8 cellular contexts compared by ENCODE assay signal in genomic region chr4:172202480-172203076, GRCh38.
DNase-seq lines count a peak whose midpoint lies in the region; ATAC-seq and TF ChIP-seq lines count a peak whose summit lies in the region.

No MANE protein-coding gene starts in this region.

- peak; percentile 70 for TF ChIP-seq CTCF in OCI-LY1 (IDR thresholded peaks at IDR 0.05; ENCODE audit: low read length)
- TF ChIP-seq CTCF in fibroblast of lung (conservative IDR thresholded peaks at IDR 0.05 in 1 of 2, IDR thresholded peaks at IDR 0.05 in 1 of 2; ENCODE audit: low read depth in 1 of 2, low read length in 2 of 2): peak; percentile 29 to 45

- CTCF ChIA-PET in activated CD8-positive, alpha-beta memory T cell treated with anti-CD3 and anti-CD28 coated beads, Interleukin-2, amount 10 ng/mL, durations not matched to agents 7 days and 5 days (lab: Charles Lee): no interaction called here

- no peak overlapping the region for H3K4me3 Mint-ChIP-seq in activated CD8-positive, alpha-beta memory T cell treated with anti-CD3 and anti-CD28 coated beads, Interleukin-2, amount 10 ng/mL, durations not matched to agents 7 days and 5 days

- H3K9me3 Mint-ChIP-seq in activated CD8-positive, alpha-beta memory T cell treated with anti-CD3 and anti-CD28 coated beads, Interleukin-2, amount 10 ng/mL, durations not matched to agents 7 days and 5 days (ENCODE audit: low read depth): peaks cover 4% of the 10 kb centered on the region

- no peak overlapping the region for H3K4me2 ChIP-seq in OCI-LY1 (ENCODE audit: low read length)
- no peak overlapping the region for H3K4me2 ChIP-seq in fibroblast of lung (ENCODE audit: extremely low read depth, insufficient read depth, low read length)

- DNase-seq in ELR (ENCODE audit: low read depth): peak; percentile 51
- DNase-seq in fibroblast of lung (ENCODE audit: low read depth in 2 of 2): peak; percentile 16 to 34
- peak; percentile 1 for DNase-seq in stromal cell of bone marrow (ENCODE audit: low read depth)
- DNase-seq in dermis blood vessel endothelial cell: no peak
- DNase-seq in activated CD8-positive, alpha-beta memory T cell treated with anti-CD3 and anti-CD28 coated beads, Interleukin-2, amount 10 ng/mL, durations not matched to agents 7 days and 5 days: no peak

- H3K9ac ChIP-seq in OCI-LY1 (ENCODE audit: low read length): no peak overlapping the region
- H3K9ac ChIP-seq in fibroblast of lung (ENCODE audit: insufficient read depth, low read length): no peak overlapping the region

- H3K36me3 Mint-ChIP-seq in activated CD8-positive, alpha-beta memory T cell treated with anti-CD3 and anti-CD28 coated beads, Interleukin-2, amount 10 ng/mL, durations not matched to agents 7 days and 5 days: no peaks in the 10 kb centered on the region

- H3K27ac ChIP-seq in OCI-LY1 (ENCODE audit: low read depth, low read length, poor library complexity, severe bottlenecking) (no peak overlapping the region), fibroblast of lung (ENCODE audit: insufficient read depth, low read length) (no peak overlapping the region)

- H4K20me1 ChIP-seq in OCI-LY1 (ENCODE audit: insufficient read depth, low read length) (no peaks in the 10 kb centered on the region; the same call in 1 of the 2 replicates), fibroblast of lung (ENCODE audit: control insufficient read depth, extremely low read depth, insufficient read depth, low read length) (no peaks in the 10 kb centered on the region)

- no peaks in the 10 kb centered on the region for H3K27me3 ChIP-seq in OCI-LY1 (ENCODE audit: insufficient read depth, low read length)
- H3K27me3 ChIP-seq in fibroblast of lung (ENCODE audit: control insufficient read depth, insufficient read depth, low read length): no peaks in the 10 kb centered on the region

- H2AFZ ChIP-seq in OCI-LY1 (ENCODE audit: low read length) (no peak overlapping the region), fibroblast of lung (ENCODE audit: low read length) (no peak overlapping the region)

- H3K27me3 Mint-ChIP-seq in activated CD8-positive, alpha-beta memory T cell treated with anti-CD3 and anti-CD28 coated beads, Interleukin-2, amount 10 ng/mL, durations not matched to agents 7 days and 5 days: no peaks in the 10 kb centered on the region

- H3K79me2 ChIP-seq in OCI-LY1 (ENCODE audit: insufficient read depth, low read length) (no peaks in the 10 kb centered on the region), fibroblast of lung (ENCODE audit: control insufficient read depth, insufficient read depth, low read length) (no peaks in the 10 kb centered on the region)

- H3K9me2 ChIP-seq in OCI-LY1 (ENCODE audit: low read depth, low read length): no peaks in the 10 kb centered on the region

- H3K9me3 ChIP-seq in OCI-LY1 (ENCODE audit: low read length) (no peaks in the 10 kb centered on the region), fibroblast of lung (ENCODE audit: control insufficient read depth, insufficient read depth, low read depth, low read length) (no peaks in the 10 kb centered on the region)

- no peak overlapping the region for H3K27ac Mint-ChIP-seq in activated CD8-positive, alpha-beta memory T cell treated with anti-CD3 and anti-CD28 coated beads, Interleukin-2, amount 10 ng/mL, durations not matched to agents 7 days and 5 days

- H3K4me1 ChIP-seq in OCI-LY1 (ENCODE audit: insufficient read depth, low read length, severe bottlenecking) (no peaks in the 10 kb centered on the region), fibroblast of lung (ENCODE audit: control insufficient read depth, extremely low read depth, insufficient read depth, low read length) (no peaks in the 10 kb centered on the region)

- H3K36me3 ChIP-seq in OCI-LY1 (ENCODE audit: insufficient read depth, low read length) (no peaks in the 10 kb centered on the region), fibroblast of lung (ENCODE audit: control insufficient read depth, insufficient read depth, low read length) (no peaks in the 10 kb centered on the region)

- ATAC-seq in HG02938 (IDR thresholded peaks at IDR 0.05; ENCODE audit: unreplicated experiment): peak; percentile 57
- no peak for ATAC-seq in activated CD8-positive, alpha-beta memory T cell treated with anti-CD3 and anti-CD28 coated beads, Interleukin-2, amount 10 ng/mL, durations not matched to agents 7 days and 5 days
- ATAC-seq in HG02571 (IDR thresholded peaks at IDR 0.05; ENCODE audit: unreplicated experiment): no peak

- H3K4me3 ChIP-seq in OCI-LY1 (ENCODE audit: low read depth, low read length, poor library complexity, severe bottlenecking) (no peak overlapping the region), fibroblast of lung (replicated peaks in 1 of 4; ENCODE audit: control extremely low read depth in 1 of 4, insufficient read depth in 1 of 4, low read depth in 3 of 4, low read length in 4 of 4) (no peak overlapping the region)

- no peaks in the 10 kb centered on the region for H3K4me1 Mint-ChIP-seq in activated CD8-positive, alpha-beta memory T cell treated with anti-CD3 and anti-CD28 coated beads, Interleukin-2, amount 10 ng/mL, durations not matched to agents 7 days and 5 days

- no peaks in the 10 kb centered on the region for H3F3A ChIP-seq in OCI-LY1 (ENCODE audit: insufficient read depth, low read length)

Comparison
In these comparisons a context has a peak if more than half of its experiments do, and no peak if none do; other contexts are left out.
1. DNase-seq: peak in ELR (single experiment), fibroblast of lung (2 of 2) and stromal cell of bone marrow (single experiment); none in dermis blood vessel endothelial cell (single experiment) and activated CD8-positive, alpha-beta memory T cell treated with anti-CD3 and anti-CD28 coated beads, Interleukin-2, amount 10 ng/mL, durations not matched to agents 7 days and 5 days (single experiment).